In the genomic region with DNA sequence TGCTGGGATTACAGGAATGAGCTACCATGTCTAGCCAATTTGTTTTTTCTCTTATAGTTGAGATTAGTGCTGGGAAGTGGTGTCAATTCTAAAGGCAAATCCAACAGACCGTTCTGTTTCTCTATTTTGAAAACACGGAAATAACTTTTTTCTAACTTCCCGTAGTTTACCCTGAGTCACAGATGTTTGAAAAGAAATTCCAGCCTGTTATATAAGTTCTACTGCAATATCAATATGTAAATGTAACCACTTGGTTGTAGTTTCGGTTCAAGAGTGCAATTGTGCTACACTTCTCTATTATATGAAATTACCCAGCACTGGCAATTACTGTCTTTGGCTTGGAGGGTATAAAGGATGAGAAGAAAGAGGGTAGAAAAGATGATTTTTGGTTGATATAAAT, we compare ENCODE assay signal across 2 cellular contexts.
TF ChIP-seq lines count a peak whose summit lies in the region.

No MANE protein-coding gene starts in this region.

TF ChIP-seq in liver, 16 proteins besides CTCF, POLR2A, EP300 and RAD21:
- TF ChIP-seq, protein P1, sequence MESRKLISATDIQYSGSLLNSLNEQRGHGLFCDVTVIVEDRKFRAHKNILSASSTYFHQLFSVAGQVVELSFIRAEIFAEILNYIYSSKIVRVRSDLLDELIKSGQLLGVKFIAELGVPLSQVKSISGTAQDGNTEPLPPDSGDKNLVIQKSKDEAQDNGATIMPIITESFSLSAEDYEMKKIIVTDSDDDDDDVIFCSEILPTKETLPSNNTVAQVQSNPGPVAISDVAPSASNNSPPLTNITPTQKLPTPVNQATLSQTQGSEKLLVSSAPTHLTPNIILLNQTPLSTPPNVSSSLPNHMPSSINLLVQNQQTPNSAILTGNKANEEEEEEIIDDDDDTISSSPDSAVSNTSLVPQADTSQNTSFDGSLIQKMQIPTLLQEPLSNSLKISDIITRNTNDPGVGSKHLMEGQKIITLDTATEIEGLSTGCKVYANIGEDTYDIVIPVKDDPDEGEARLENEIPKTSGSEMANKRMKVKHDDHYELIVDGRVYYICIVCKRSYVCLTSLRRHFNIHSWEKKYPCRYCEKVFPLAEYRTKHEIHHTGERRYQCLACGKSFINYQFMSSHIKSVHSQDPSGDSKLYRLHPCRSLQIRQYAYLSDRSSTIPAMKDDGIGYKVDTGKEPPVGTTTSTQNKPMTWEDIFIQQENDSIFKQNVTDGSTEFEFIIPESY (IDR thresholded peaks at IDR 0.05), result no peak

TF ChIP-seq in HepG2, 621 proteins besides CTCF, POLR2A, EP300 and RAD21:
- TF ChIP-seq SMAD9 (CRISPR knock-in tag; IDR thresholded peaks at IDR 0.05) (no peak), ZNF777 (CRISPR knock-in tag; IDR thresholded peaks at IDR 0.05) (no peak), ZNF552 (CRISPR knock-in tag; IDR thresholded peaks at IDR 0.05; ENCODE audit: borderline replicate concordance) (no peak), ZNF792 (CRISPR knock-in tag; IDR thresholded peaks at IDR 0.05) (no peak), ZNF580 (CRISPR knock-in tag; IDR thresholded peaks at IDR 0.05; ENCODE audit: borderline replicate concordance, low read depth) (no peak)
- TF ChIP-seq, protein P2, sequence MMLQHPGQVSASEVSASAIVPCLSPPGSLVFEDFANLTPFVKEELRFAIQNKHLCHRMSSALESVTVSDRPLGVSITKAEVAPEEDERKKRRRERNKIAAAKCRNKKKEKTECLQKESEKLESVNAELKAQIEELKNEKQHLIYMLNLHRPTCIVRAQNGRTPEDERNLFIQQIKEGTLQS (CRISPR knock-in tag; IDR thresholded peaks at IDR 0.05), result no peak
